In genomic region chr14:74983343-74983742, GRCh38 we compare ENCODE assay signal across 15 cellular contexts. TPM values are rescaled to one million over a fixed set of nuclear protein-coding genes. Genes with fewer than 3 reads are reported as not detected.
DNase-seq lines count a peak whose midpoint lies in the region; TF ChIP-seq lines count a peak whose summit lies in the region.
"Had no signal": no experiment of that assay in that cellular context is flagged by ENCODE, and none has a peak within 500 bp of the region (broad histone marks: within the 10 kb centered on the region; RNA-seq: fewer than 3 reads in every experiment).

No MANE protein-coding gene starts in this region.

- H3K4me2 ChIP-seq in PC-9, result peak overlapping the region; percentile 52

- H3K36me3 ChIP-seq in PC-9 (ENCODE audit: low read depth) (no peaks in the 10 kb centered on the region), transverse colon (no peaks in the 10 kb centered on the region), HAP-1 (replicated peaks) (no peaks in the 10 kb centered on the region)

- no peak overlapping the region for H2AFZ ChIP-seq in PC-9

- H3K9me3 ChIP-seq in PC-9 (ENCODE audit: insufficient read depth, low read depth) (no peaks in the 10 kb centered on the region), transverse colon (no peaks in the 10 kb centered on the region), HAP-1 (no peaks in the 10 kb centered on the region)
- H3K9me3 ChIP-seq: Caco-2 had no signal

- TF ChIP-seq POLR2A in transverse colon (IDR thresholded peaks at IDR 0.05), result no peak

- TF ChIP-seq EP300 in transverse colon (IDR thresholded peaks at IDR 0.05; ENCODE audit: low read depth), result no peak

- in situ Hi-C loops in transverse colon (cut with MboI; ENCODE audit: low pct_ligation_motif_present in 1 of 4, low pct_unique_long_range_greater_than_20kb in 1 of 4, low sequenced_read_pairs in 3 of 4), result no loop called here
- in situ Hi-C loops in HAP-1 (cut with MboI; ENCODE audit: low sequenced_read_pairs), result no loop called here

- peak; percentile 50 for DNase-seq in ELR (ENCODE audit: low read depth)
- DNase-seq in PC-9, result peak in 1 of 2 experiments; percentile 93
- DNase-seq in epithelial cell of esophagus (ENCODE audit: low read depth), result peak; percentile 91
- DNase-seq in pulmonary artery endothelial cell (ENCODE audit: low read depth, low spot score), result peak; percentile 65
- no peak for DNase-seq in transverse colon
- DNase-seq in DMS53 treated with DMSO at 0.1 percent for 48 hours (lab: John Stamatoyannopoulos, UW; ENCODE audit: unreplicated experiment), result no peak
- DNase-seq in HAP-1 (ENCODE audit: low spot score in 2 of 2), result no peak
- DNase-seq: AML-193, Caco-2, DMS79, GDM1, NCI-H1092, NCI-H345, NCI-H526 treated with DMSO at 0.1 percent for 48 hours, SHP77 had no signal

- 86 to 100% methylated on average over 1 of the region's 1 CpG for WGBS in transverse colon (ENCODE audit: low coverage in 1 of 2), 2 donors

- BruUV-seq in PC-9 (replicated peaks; lab: Mats Ljungman, UMichigan), result no TSS peak

- H3K27me3 ChIP-seq in PC-9 (ENCODE audit: insufficient read depth, low read depth) (no peaks in the 10 kb centered on the region), transverse colon (no peaks in the 10 kb centered on the region), HAP-1 (ENCODE audit: low read depth) (no peaks in the 10 kb centered on the region)

- no peak for TF ChIP-seq CTCF in PC-9 (conservative IDR thresholded peaks at IDR 0.05)
- no peak for TF ChIP-seq CTCF in epithelial cell of esophagus (IDR thresholded peaks at IDR 0.05; ENCODE audit: insufficient read depth, low read depth, low read length, missing control alignments)
- TF ChIP-seq CTCF in transverse colon (IDR thresholded peaks at IDR 0.05), result no peak

- intact Hi-C loops in PC-9 (cut with micrococcal nuclease; ENCODE audit: unreplicated experiment) (no loop called here), transverse colon (cut with DNase I; ENCODE audit: low total_unique reads) (loop anchor here (5.0 kb wide), 1 partner anchor 801 kb away; no protein-coding TSS in a partner anchor)

- H3K4me3 ChIP-seq in PC-9, result no peak overlapping the region
- H3K4me3 ChIP-seq in epithelial cell of esophagus (ENCODE audit: low read length), result no peak overlapping the region
- H3K4me3 ChIP-seq in transverse colon, result no peak overlapping the region
- no peak overlapping the region for H3K4me3 ChIP-seq in HAP-1

- H4K20me1 ChIP-seq in PC-9 (ENCODE audit: insufficient read depth), result no peaks in the 10 kb centered on the region

- H3F3A ChIP-seq in PC-9 (ENCODE audit: insufficient read depth, low read depth), result peaks cover 37% of the 10 kb centered on the region

- no peaks in the 10 kb centered on the region for H3K79me2 ChIP-seq in PC-9 (ENCODE audit: low read depth)

- H3K4me1 ChIP-seq in PC-9 (replicated peaks; ENCODE audit: insufficient read depth), result peaks cover 45% of the 10 kb centered on the region
- no peaks in the 10 kb centered on the region for H3K4me1 ChIP-seq in transverse colon
- no peaks in the 10 kb centered on the region for H3K4me1 ChIP-seq in HAP-1

- CTCF ChIA-PET in PC-9 (lab: Charles Lee), result no interaction called here

- POLR2A ChIA-PET in PC-9 (lab: Charles Lee; ENCODE audit: unreplicated experiment), result interaction anchor here (0.6 to 1.6 kb wide), 3 partner anchors 20 to 98 kb away, joined by 5 to 6 read pairs (median 6); partner anchors contain the start of genes EIF2B2 and PGF

- H3K9me2 ChIP-seq in PC-9 (ENCODE audit: insufficient read depth), result no peaks in the 10 kb centered on the region

- H3K27ac ChIP-seq in PC-9 (peak overlapping the region; percentile 43; the same call in 1 of the 2 replicates), transverse colon (no peak overlapping the region)

RNA-seq across cellular contexts. Expression of gene EIF2B2, which starts 19.4 kb away (rescaled TPM):
- total RNA-seq in PC-9 (2021) (131 and 139 TPM in 2 replicates), pulmonary artery endothelial cell (209 and 305 TPM in 2 replicates), transverse colon (10 to 100 TPM; 42.9 to 55.4 (median 51.1) TPM)

RNA-seq across cellular contexts. Expression of gene PGF, which starts 27.9 kb away (rescaled TPM):
- total RNA-seq in PC-9 (2021) (8.9 and 11.7 TPM in 2 replicates), pulmonary artery endothelial cell (209 and 564 TPM in 2 replicates), transverse colon (10 to 100 TPM in 2 of 4 donors, 1 to 10 TPM in 1, not detected in 1; 9.7 to 10.5 (median 10.1) TPM)

Comparison
In these comparisons a context has a peak if more than half of its experiments do, and no peak if none do; other contexts are left out.
1. DNase-seq: peak in ELR (single experiment), epithelial cell of esophagus (single experiment) and pulmonary artery endothelial cell (single experiment); none in transverse colon (single experiment), DMS53 treated with DMSO at 0.1 percent for 48 hours (single experiment) and HAP-1 (0 of 2).
2. RNA of gene PGF, which starts 27.9 kb away (total RNA-seq): 209 to 564 TPM in pulmonary artery endothelial cell; 8.9 to 11.7 TPM in PC-9 and 9.7 to 10.5 TPM in transverse colon; every median in the first group is over 10 times any median in the second.